8 cellular contexts compared by ENCODE assay signal in the genomic region with DNA sequence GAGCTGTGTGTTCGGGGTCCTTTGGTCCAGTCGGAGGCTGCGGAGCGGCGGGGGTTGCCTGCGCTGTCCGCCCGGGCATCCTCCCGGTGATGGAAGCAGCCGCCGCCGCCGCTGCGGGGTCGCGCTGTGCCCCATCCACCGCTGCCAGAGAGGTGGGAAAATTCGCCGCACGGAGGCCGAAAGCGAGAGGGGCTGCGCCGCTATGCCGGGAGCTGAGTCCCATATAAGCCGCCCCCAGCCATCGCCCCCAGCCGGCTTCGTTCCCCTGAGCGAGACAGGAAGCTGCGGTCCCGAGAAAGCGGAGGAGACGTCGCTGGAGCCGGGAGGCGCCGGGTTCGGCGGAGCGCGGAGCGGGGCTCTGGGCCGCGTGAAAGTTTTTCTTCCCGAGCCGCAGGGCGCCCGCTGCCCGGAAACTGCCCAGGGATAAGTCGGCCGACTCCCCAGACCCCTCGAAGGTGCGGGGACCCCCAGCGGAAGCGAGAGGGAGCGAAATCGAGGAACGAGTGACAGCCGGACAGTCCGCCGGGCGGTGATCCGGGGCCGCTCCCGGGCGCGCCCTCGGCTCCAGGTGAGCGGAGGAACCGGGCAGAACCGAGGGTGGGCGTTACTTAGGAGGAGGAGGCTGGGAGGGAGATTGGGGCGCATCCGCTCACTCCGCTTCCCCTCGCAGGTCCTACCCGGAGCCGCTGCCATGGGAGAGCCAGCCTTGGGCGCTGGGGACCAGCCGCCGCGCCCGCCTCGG. TPM values are rescaled to one million over a fixed set of nuclear protein-coding genes. Genes with fewer than 3 reads are reported as not detected.
DNase-seq lines count a peak whose midpoint lies in the region; ATAC-seq, FAIRE-seq and TF ChIP-seq lines count a peak whose summit lies in the region.

No MANE protein-coding gene starts in this region.

- H3K4me1 ChIP-seq in mononuclear cell (ENCODE audit: insufficient read depth, low read length) (peaks cover 42% of the 10 kb centered on the region), stomach (peaks cover 11 to 37% (median 35%) of the 10 kb centered on the region in 4 donors)

- peak overlapping the region; percentile 30 to 75 (median 71) for H3K27ac ChIP-seq in stomach

- intact Hi-C loops in CD14-positive monocyte (cut with micrococcal nuclease) (loop anchor here (5.0 to 10.0 kb wide), 4 partner anchors 42 to 552 kb away; no protein-coding TSS in a partner anchor), stomach (cut with DNase I; ENCODE audit: low total_unique reads) (no loop called here)

- H3K36me3 Mint-ChIP-seq in CD14-positive monocyte = peaks cover 5 to 8% of the 10 kb centered on the region in 2 donors
- H3K36me3 Mint-ChIP-seq in effector memory CD8-positive, alpha-beta T cell (ENCODE audit: insufficient read depth) = peaks cover 4% of the 10 kb centered on the region

- H3K36me3 ChIP-seq in stomach = no peaks in the 10 kb centered on the region

- H3K9me3 Mint-ChIP-seq in CD14-positive monocyte = peaks cover 0 to 5% (median 0%) of the 10 kb centered on the region in 7 donors
- no peaks in the 10 kb centered on the region for H3K9me3 Mint-ChIP-seq in effector memory CD8-positive, alpha-beta T cell

- TF ChIP-seq POLR2A in stomach (IDR thresholded peaks at IDR 0.05) = no peak

- H3K27ac Mint-ChIP-seq in CD14-positive monocyte = peak overlapping the region in 6 of 7 donors; percentile 46 to 91 (median 64)
- peak overlapping the region; percentile 53 to 60 for H3K27ac Mint-ChIP-seq in effector memory CD8-positive, alpha-beta T cell

- H3K4me3 ChIP-seq in mononuclear cell (ENCODE audit: low read length) = peak overlapping the region; percentile 78
- peak overlapping the region; percentile 65 to 90 (median 74) for H3K4me3 ChIP-seq in stomach

- peak; percentile 3 for ATAC-seq in GM19463 (IDR thresholded peaks at IDR 0.05; ENCODE audit: unreplicated experiment)
- peak; percentile 6 for ATAC-seq in effector memory CD8-positive, alpha-beta T cell (replicated peaks)

- WGBS in stomach, 5 donors = 0 to 1% (median 1%) methylated on average over 12 to 85 of the region's 85 CpGs

- peaks cover 5% of the 10 kb centered on the region for H3K27me3 ChIP-seq in mononuclear cell (ENCODE audit: insufficient read depth, low read length)
- H3K27me3 ChIP-seq in stomach = peaks cover 9 to 53% (median 34%) of the 10 kb centered on the region in 3 donors

- no peak for FAIRE-seq in HTR-8/SVneo (lab: Jason Lieb, UNC)

- peak overlapping the region; percentile 93 to 95 for H3K4me3 Mint-ChIP-seq in CD14-positive monocyte
- peak overlapping the region; percentile 87 to 88 for H3K4me3 Mint-ChIP-seq in effector memory CD8-positive, alpha-beta T cell

- no peak for TF ChIP-seq EP300 in stomach (IDR thresholded peaks at IDR 0.05)

- peaks cover 13 to 20% (median 17%) of the 10 kb centered on the region in 3 donors for H3K27me3 Mint-ChIP-seq in CD14-positive monocyte (ENCODE audit: low read depth in 3 of 3)
- H3K27me3 Mint-ChIP-seq in effector memory CD8-positive, alpha-beta T cell = peaks cover 0 to 49% of the 10 kb centered on the region in 2 donors

- no peak for DNase-seq in CD14-positive monocyte (ENCODE audit: low spot score)
- peak; percentile 19 for DNase-seq in HTR-8/SVneo (ENCODE audit: insufficient read length, low spot score)
- DNase-seq in activated CD4-positive, alpha-beta T cell treated with anti-CD3 and anti-CD28 coated beads for 1 hour = peak; percentile 14
- DNase-seq in effector memory CD8-positive, alpha-beta T cell = peak in 1 of 3 experiments; percentile 6
- DNase-seq in stomach = no peak
- no peak for DNase-seq in SW480 (ENCODE audit: low spot score)

- H3K9me3 ChIP-seq in mononuclear cell (ENCODE audit: low read depth, low read length) = no peaks in the 10 kb centered on the region
- H3K9me3 ChIP-seq in stomach = no peaks in the 10 kb centered on the region

- TF ChIP-seq CTCF in CD14-positive monocyte (IDR thresholded peaks at IDR 0.05) (no peak), stomach (IDR thresholded peaks at IDR 0.05) (no peak)

- peaks cover 42% of the 10 kb centered on the region for H3K4me1 Mint-ChIP-seq in CD14-positive monocyte
- peaks cover 0 to 2% of the 10 kb centered on the region in 2 donors for H3K4me1 Mint-ChIP-seq in effector memory CD8-positive, alpha-beta T cell (ENCODE audit: low read depth in 2 of 2)

RNA-seq across cellular contexts. Expression of gene CHST2, which starts 0.6 kb away (rescaled TPM):
- polyA plus RNA-seq in CD14-positive monocyte = 10 to 100 TPM in 1 of 2 donors, 1 to 10 TPM in 1; 9.6 to 18.0 TPM
- total RNA-seq in mononuclear cell = 22.1 TPM
- 1 to 10 TPM in 4 of 5 donors, under 1 TPM in 1; 0.89 to 5.7 (median 2.3) TPM for total RNA-seq in stomach
- 1 to 10 TPM in 2 of 3 donors, under 1 TPM in 1; 0.73 to 5.9 (median 4.6) TPM for polyA plus RNA-seq in stomach

Comparison
In these comparisons a context has a peak if more than half of its experiments do, and no peak if none do; other contexts are left out.
1. DNase-seq: peak in HTR-8/SVneo (single experiment) and activated CD4-positive, alpha-beta T cell treated with anti-CD3 and anti-CD28 coated beads for 1 hour (single experiment); none in CD14-positive monocyte (single experiment), stomach (single experiment) and SW480 (single experiment).